In the genomic region with DNA sequence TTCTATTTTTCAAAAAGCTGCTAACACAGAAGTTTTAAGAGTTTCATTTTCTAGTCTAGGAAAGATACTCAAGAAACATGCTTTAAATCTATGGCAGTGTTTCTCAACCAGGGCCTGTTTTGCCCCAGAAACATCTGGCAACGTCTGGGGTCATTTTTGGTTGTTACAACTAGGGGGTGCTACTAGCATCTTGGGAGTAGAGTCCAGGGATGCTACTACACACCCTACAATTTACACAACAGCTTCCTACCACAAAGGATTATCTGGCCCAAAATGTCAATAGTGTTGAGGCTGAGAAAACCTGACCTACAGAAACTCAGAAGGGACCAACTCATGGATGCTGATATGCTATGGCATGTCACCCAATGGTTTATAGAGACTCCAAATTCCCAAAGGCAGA, we compare ENCODE assay signal across 10 cellular contexts. TPM values are rescaled to one million over a fixed set of nuclear protein-coding genes. Genes with fewer than 3 reads are reported as not detected.
DNase-seq lines count a peak whose midpoint lies in the region; ATAC-seq and TF ChIP-seq lines count a peak whose summit lies in the region.
"Had no signal": no experiment of that assay in that cellular context is flagged by ENCODE, and none has a peak within 500 bp of the region (broad histone marks: within the 10 kb centered on the region; RNA-seq: fewer than 3 reads in every experiment).

No MANE protein-coding gene starts in this region.

- ATAC-seq in Right ventricle myocardium superior (ENCODE audit: poor library complexity) (no peak), HG03045 (IDR thresholded peaks at IDR 0.05; ENCODE audit: unreplicated experiment) (no peak)

- no peaks in the 10 kb centered on the region for H3K4me1 Mint-ChIP-seq in nephron progenitor cell
- H3K4me1 Mint-ChIP-seq: nephron had no signal

- no peak overlapping the region for H2AFZ ChIP-seq in Loucy (ENCODE audit: low read length)
- no peak overlapping the region for H2AFZ ChIP-seq in smooth muscle cell (ENCODE audit: low read depth)

- no peaks in the 10 kb centered on the region for H3F3A ChIP-seq in Loucy (ENCODE audit: low read depth)
- H3F3A ChIP-seq in smooth muscle cell (ENCODE audit: low read depth): no peaks in the 10 kb centered on the region

- H4K20me1 ChIP-seq in Loucy (ENCODE audit: insufficient read depth, low read length, poor library complexity, severe bottlenecking): no peaks in the 10 kb centered on the region
- H4K20me1 ChIP-seq in smooth muscle cell (ENCODE audit: low read depth): no peaks in the 10 kb centered on the region

- H3K4me3 ChIP-seq in Loucy (ENCODE audit: low read length, poor library complexity, severe bottlenecking) (no peak overlapping the region), cardiac fibroblast (replicated peaks in 1 of 2; ENCODE audit: low read depth in 2 of 2, low read length in 2 of 2) (no peak overlapping the region), smooth muscle cell (no peak overlapping the region)

- no peak overlapping the region for H3K27ac ChIP-seq in smooth muscle cell (ENCODE audit: low read depth)

- H3K9ac ChIP-seq in Loucy (ENCODE audit: low read depth, low read length, poor library complexity, severe bottlenecking) (no peak overlapping the region), smooth muscle cell (ENCODE audit: low read depth) (no peak overlapping the region)

- H3K9me3 ChIP-seq in Loucy (ENCODE audit: insufficient read depth, low read depth, low read length): no peaks in the 10 kb centered on the region
- no peaks in the 10 kb centered on the region for H3K9me3 ChIP-seq in smooth muscle cell (replicated peaks; ENCODE audit: low read depth)

- no peaks in the 10 kb centered on the region for H3K27me3 Mint-ChIP-seq in nephron progenitor cell (ENCODE audit: low read depth, poor library complexity)

- H3K4me2 ChIP-seq in Loucy (ENCODE audit: low read depth, low read length, poor library complexity, severe bottlenecking): no peak overlapping the region
- H3K4me2 ChIP-seq in smooth muscle cell: no peak overlapping the region

- peaks cover 49% of the 10 kb centered on the region for H3K36me3 Mint-ChIP-seq in nephron progenitor cell (ENCODE audit: low read depth)

- H3K9me3 Mint-ChIP-seq in nephron progenitor cell: no peaks in the 10 kb centered on the region
- H3K9me3 Mint-ChIP-seq: nephron had no signal

- H3K4me1 ChIP-seq in Loucy (ENCODE audit: insufficient read depth, low read length, poor library complexity, severe bottlenecking) (no peaks in the 10 kb centered on the region), smooth muscle cell (ENCODE audit: low read depth) (no peaks in the 10 kb centered on the region)

- H3K9me2 ChIP-seq in Loucy (replicated peaks; ENCODE audit: low read depth, low read length): no peaks in the 10 kb centered on the region

- WGBS in smooth muscle cell (ENCODE audit: low lambda C conversion rate): 27% methylated on average over 1 of the region's 1 CpG

- H3K79me2 ChIP-seq in Loucy (ENCODE audit: insufficient read depth, low read length) (no peaks in the 10 kb centered on the region), smooth muscle cell (ENCODE audit: low read depth) (no peaks in the 10 kb centered on the region)

- H3K27me3 ChIP-seq in Loucy (ENCODE audit: insufficient read depth, low read length, poor library complexity, severe bottlenecking) (no peaks in the 10 kb centered on the region), smooth muscle cell (ENCODE audit: low read depth) (no peaks in the 10 kb centered on the region)

- H3K36me3 ChIP-seq in Loucy (ENCODE audit: insufficient read depth, low read length): peaks cover 32% of the 10 kb centered on the region; the same call in 1 of the 2 replicates
- no peaks in the 10 kb centered on the region for H3K36me3 ChIP-seq in smooth muscle cell (ENCODE audit: low read depth)

- peak; percentile 65 for TF ChIP-seq CTCF in Loucy (conservative IDR thresholded peaks at IDR 0.05; ENCODE audit: low read length)
- peak; percentile 51 for TF ChIP-seq CTCF in cardiac fibroblast (IDR thresholded peaks at IDR 0.05; ENCODE audit: low read depth, low read length)
- TF ChIP-seq CTCF in nephron progenitor cell (IDR thresholded peaks at IDR 0.05): peak; percentile 14
- no peak for TF ChIP-seq CTCF in smooth muscle cell (IDR thresholded peaks at IDR 0.05; ENCODE audit: borderline replicate concordance, insufficient read depth, poor library complexity, severe bottlenecking)

- H3K27ac Mint-ChIP-seq in nephron progenitor cell: no peak overlapping the region
- H3K27ac Mint-ChIP-seq: nephron had no signal

- H3K4me3 Mint-ChIP-seq in nephron progenitor cell: no peak overlapping the region
- H3K4me3 Mint-ChIP-seq: nephron had no signal

- intact Hi-C loops in Right ventricle myocardium superior (cut with DNase I): no loop called here

- peak; percentile 26 for DNase-seq in DMS 273 (lab: John Stamatoyannopoulos, UW; ENCODE audit: unreplicated experiment)
- DNase-seq in DMS 273 treated with DMSO at 0.1 percent for 48 hours (lab: John Stamatoyannopoulos, UW): no peak
- peak; percentile 15 to 59 for DNase-seq in cardiac fibroblast (ENCODE audit: low read depth in 2 of 2)
- no peak for DNase-seq in nephron progenitor cell
- no peak for DNase-seq in Right ventricle myocardium superior
- no peak for DNase-seq in smooth muscle cell (lab: John Stamatoyannopoulos, UW; ENCODE audit: unreplicated experiment)
- DNase-seq: 8988T had no signal

RNA-seq across cellular contexts. Expression of a gene that starts 24.4 kb away (rescaled TPM):
- total RNA-seq in Right ventricle myocardium superior (4.5 TPM), smooth muscle cell (5.6 and 7.2 TPM in 2 replicates)
- 2.6 and 4.4 TPM in 2 replicates for polyA plus RNA-seq in smooth muscle cell

RNA-seq across cellular contexts. Expression of a gene that starts 24.4 kb away (rescaled TPM):
- 25.6 TPM for total RNA-seq in Right ventricle myocardium superior
- 7.1 and 12.1 TPM in 2 replicates for total RNA-seq in smooth muscle cell
- 29.1 and 36.3 TPM in 2 replicates for polyA plus RNA-seq in smooth muscle cell

Comparison
In these comparisons a context has a peak if more than half of its experiments do, and no peak if none do; other contexts are left out.
1. DNase-seq: peak in DMS 273 (single experiment) and cardiac fibroblast (2 of 2); none in DMS 273 treated with DMSO at 0.1 percent for 48 hours (single experiment), nephron progenitor cell (single experiment), Right ventricle myocardium superior (single experiment) and smooth muscle cell (single experiment).